In genomic region chr9:133990366-133991210, GRCh38 we compare ENCODE assay signal across 2 cellular contexts.
A peak's percentile ranks its signal among the peaks of the same experiment; 100 is the strongest.
TF ChIP-seq lines count a peak whose summit lies in the region.

No MANE protein-coding gene starts in this region.

TF ChIP-seq in Ishikawa, 13 proteins besides CTCF, POLR2A, EP300 and RAD21 (continued from another document):
- TF ChIP-seq REST (IDR thresholded peaks at IDR 0.05; ENCODE audit: low read depth) = no peak
- no peak for TF ChIP-seq CEBPB (IDR thresholded peaks at IDR 0.05)

TF ChIP-seq in GM12878, 131 proteins besides CTCF, POLR2A, EP300 and RAD21 (continued from another document):
- TF ChIP-seq IKZF1 (conservative IDR thresholded peaks at IDR 0.05) = peak; percentile 36; the same call in 1 of the 2 replicates
- peak in 1 of 2 experiments; percentile 21; a peak in 1 of 4 replicates for TF ChIP-seq BHLHE40 (IDR thresholded peaks at IDR 0.05; ENCODE audit: borderline replicate concordance in 1 of 2, low read depth in 2 of 2, low read length in 1 of 2)
- no peak for TF ChIP-seq IRF4 (IDR thresholded peaks at IDR 0.05; ENCODE audit: low read depth, low read length)
- TF ChIP-seq IKZF2 (IDR thresholded peaks at IDR 0.05) = peak in 1 of 2 experiments; percentile 29; a peak in 1 of 4 replicates
- TF ChIP-seq MXI1 (IDR thresholded peaks at IDR 0.05; ENCODE audit: low read depth, low read length) = peak; percentile 27; the same call in 1 of the 2 replicates
- no peak for TF ChIP-seq ZBTB11 (CRISPR knock-in tag; IDR thresholded peaks at IDR 0.05)
- no peak for TF ChIP-seq ELK1 (IDR thresholded peaks at IDR 0.05; ENCODE audit: low read depth, low read length)
- no peak for TF ChIP-seq CBX5 (IDR thresholded peaks at IDR 0.05; ENCODE audit: low read depth)
- no peak for TF ChIP-seq BMI1 (IDR thresholded peaks at IDR 0.05; ENCODE audit: borderline replicate concordance)
